ENCODE assay signal across 26 cellular contexts in the genomic region with DNA sequence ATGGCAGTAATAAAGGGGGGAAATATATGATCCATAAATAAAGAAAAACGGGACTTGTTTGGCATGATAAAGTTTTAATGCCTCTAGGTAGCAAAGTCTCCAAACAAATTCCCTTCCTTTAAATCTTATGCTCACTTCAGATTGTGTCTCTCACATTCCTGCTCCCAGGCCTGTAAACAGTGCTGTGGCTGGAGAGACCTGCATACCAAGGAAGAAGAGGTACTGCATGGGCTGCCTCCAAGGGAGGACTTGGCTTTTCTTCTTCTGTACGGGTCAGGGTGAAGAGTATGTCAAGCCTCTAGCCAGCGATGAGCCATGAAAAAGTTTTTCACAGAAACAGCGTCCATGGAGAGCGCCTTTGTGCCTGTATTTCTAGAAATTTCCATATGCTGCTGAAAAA.
"Had no signal": no experiment of that assay in that cellular context is flagged by ENCODE, and none has a peak within 500 bp of the region (broad histone marks: within the 10 kb centered on the region; RNA-seq: fewer than 3 reads in every experiment).

No MANE protein-coding gene starts in this region.

- H3K36me3 ChIP-seq: breast epithelium, SJSA1 had no signal

- H3K9ac ChIP-seq: KMS-11 had no signal

- H3K4me3 ChIP-seq: breast epithelium, SJSA1 had no signal

- H3K4me1 ChIP-seq: breast epithelium had no signal

- H3K9me3 Mint-ChIP-seq: activated CD4-positive, alpha-beta T cell treated with anti-CD3 and anti-CD28 coated beads, Interleukin-2, amount 10 ng/mL, durations not matched to agents 24 days and 14 days; activated naive CD4-positive, alpha-beta T cell treated with anti-CD3 and anti-CD28 coated beads, Interleukin-2, amount 10 ng/mL, durations not matched to agents 7 days and 5 days; activated naive CD8-positive, alpha-beta T cell treated with anti-CD3 and anti-CD28 coated beads for 36 hours; activated T-cell treated with anti-CD3 and anti-CD28 coated beads, Interleukin-2, amount 50 U/mL, for 4 hours had no signal

- H3K4me2 ChIP-seq: KMS-11 had no signal

- H3K36me3 Mint-ChIP-seq: activated CD8-positive, alpha-beta memory T cell treated with anti-CD3 and anti-CD28 coated beads, Interleukin-2, amount 10 ng/mL, durations not matched to agents 7 days and 5 days; activated naive CD4-positive, alpha-beta T cell treated with anti-CD3 and anti-CD28 coated beads, Interleukin-2, amount 10 ng/mL, durations not matched to agents 7 days and 5 days; activated naive CD8-positive, alpha-beta T cell treated with anti-CD3 and anti-CD28 coated beads for 36 hours had no signal

- H3K27me3 Mint-ChIP-seq: activated CD4-positive, alpha-beta T cell treated with anti-CD3 and anti-CD28 coated beads, Interleukin-2, amount 10 ng/mL, durations not matched to agents 24 days and 14 days; activated naive CD4-positive, alpha-beta T cell treated with anti-CD3 and anti-CD28 coated beads, Interleukin-2, amount 10 ng/mL, durations not matched to agents 7 days and 5 days had no signal

- ATAC-seq: activated CD8-positive, alpha-beta memory T cell treated with anti-CD3 and anti-CD28 coated beads, Interleukin-2, amount 10 ng/mL, durations not matched to agents 7 days and 5 days; activated T-cell treated with anti-CD3 and anti-CD28 coated beads, Interleukin-2, amount 50 U/mL, for 4 hours; PC-3; T-helper 17 cell had no signal

- H3K4me3 Mint-ChIP-seq: activated B cell treated with CpG ODN at 0.5 μM for 24 hours; activated CD4-positive, alpha-beta T cell treated with anti-CD3 and anti-CD28 coated beads, Interleukin-2, amount 10 ng/mL, durations not matched to agents 24 days and 14 days; activated CD8-positive, alpha-beta memory T cell treated with anti-CD3 and anti-CD28 coated beads, Interleukin-2, amount 10 ng/mL, durations not matched to agents 7 days and 5 days; activated naive CD4-positive, alpha-beta T cell treated with anti-CD3 and anti-CD28 coated beads, Interleukin-2, amount 10 ng/mL, durations not matched to agents 7 days and 5 days; activated naive CD8-positive, alpha-beta T cell treated with anti-CD3 and anti-CD28 coated beads for 36 hours; activated T-cell treated with anti-CD3 and anti-CD28 coated beads, Interleukin-2, amount 50 U/mL, for 4 hours; T-helper 17 cell had no signal

- H3K9me3 ChIP-seq: breast epithelium, SJSA1 had no signal

- H3K4me1 Mint-ChIP-seq: activated B cell treated with CpG ODN at 0.5 μM for 24 hours; activated CD4-positive, alpha-beta T cell treated with anti-CD3 and anti-CD28 coated beads, Interleukin-2, amount 10 ng/mL, durations not matched to agents 24 days and 14 days; activated CD8-positive, alpha-beta memory T cell treated with anti-CD3 and anti-CD28 coated beads, Interleukin-2, amount 10 ng/mL, durations not matched to agents 7 days and 5 days; activated naive CD4-positive, alpha-beta T cell treated with anti-CD3 and anti-CD28 coated beads, Interleukin-2, amount 10 ng/mL, durations not matched to agents 7 days and 5 days; activated naive CD8-positive, alpha-beta T cell treated with anti-CD3 and anti-CD28 coated beads for 36 hours; T-helper 17 cell had no signal

- DNase-seq: activated B cell treated with CpG ODN at 0.5 μM for 24 hours; activated CD4-positive, alpha-beta T cell treated with anti-CD3 and anti-CD28 coated beads for 1 hour; activated CD4-positive, alpha-beta T cell treated with anti-CD3 and anti-CD28 coated beads, Interleukin-2, amount 10 ng/mL, durations not matched to agents 24 days and 14 days; activated CD4-positive, alpha-beta T cell treated with anti-CD3 and anti-CD28 coated beads, Interleukin-2, amount 50 U/mL, for 48 hours; activated CD8-positive, alpha-beta memory T cell treated with anti-CD3 and anti-CD28 coated beads, Interleukin-2, amount 10 ng/mL, durations not matched to agents 7 days and 5 days; activated gamma-delta T cell treated with Interleukin-2 at 50 U/mL for 16 hours; activated naive CD4-positive, alpha-beta T cell treated with anti-CD3 and anti-CD28 coated beads, Interleukin-2, amount 10 ng/mL, durations not matched to agents 7 days and 5 days; activated naive CD8-positive, alpha-beta T cell treated with anti-CD3 and anti-CD28 coated beads for 36 hours; activated T-cell treated with anti-CD3 and anti-CD28 coated beads, Interleukin-2, amount 50 U/mL, for 4 hours; MV-4-11; NCI-H1092 treated with DMSO at 0.1 percent for 48 hours; NCI-H1417 treated with DMSO at 0.1 percent for 48 hours; NCI-H1694; NCI-H2029; NCI-H2107; NCI-H2171 treated with DMSO at 0.1 percent for 48 hours; NCI-H226; PC-3; SHP77; T-helper 17 cell; T-helper 9 cell had no signal

- FAIRE-seq: RCC 7860, TTC549 had no signal

- H3K27ac Mint-ChIP-seq: activated B cell treated with CpG ODN at 0.5 μM for 24 hours; activated CD4-positive, alpha-beta T cell treated with anti-CD3 and anti-CD28 coated beads, Interleukin-2, amount 10 ng/mL, durations not matched to agents 24 days and 14 days; activated CD8-positive, alpha-beta memory T cell treated with anti-CD3 and anti-CD28 coated beads, Interleukin-2, amount 10 ng/mL, durations not matched to agents 7 days and 5 days; activated naive CD4-positive, alpha-beta T cell treated with anti-CD3 and anti-CD28 coated beads, Interleukin-2, amount 10 ng/mL, durations not matched to agents 7 days and 5 days; activated naive CD8-positive, alpha-beta T cell treated with anti-CD3 and anti-CD28 coated beads for 36 hours; T-helper 17 cell had no signal

- H3K27me3 ChIP-seq: breast epithelium, SJSA1 had no signal

- H3K27ac ChIP-seq: breast epithelium, KMS-11, SJSA1 had no signal
